In genomic region chr1:94926915-94927404, GRCh38 we compare ENCODE assay signal across 8 cellular contexts. TPM values are rescaled to one million over a fixed set of nuclear protein-coding genes. Genes with fewer than 3 reads are reported as not detected.
A peak's percentile ranks its signal among the peaks of the same experiment; 100 is the strongest.
DNase-seq lines count a peak whose midpoint lies in the region; ATAC-seq and TF ChIP-seq lines count a peak whose summit lies in the region.

Gene CNN3 (minus strand): TSS chr1:94927110. CDS start chr1:94926894, 216 bp downstream.

- TF ChIP-seq CTCF in adrenal gland (IDR thresholded peaks at IDR 0.05) (peak in 2 of 6 experiments; percentile 10 to 19), cardiac muscle cell (IDR thresholded peaks at IDR 0.05; ENCODE audit: low read depth, low read length) (no peak), parathyroid adenoma (IDR thresholded peaks at IDR 0.05) (no peak)

- H3K27me3 ChIP-seq in adrenal gland: no peaks in the 10 kb centered on the region
- no peaks in the 10 kb centered on the region for H3K27me3 ChIP-seq in cardiac muscle cell
- H3K27me3 ChIP-seq in parathyroid adenoma (ENCODE audit: control insufficient read depth, insufficient read depth, low read length): no peaks in the 10 kb centered on the region
- H3K27me3 ChIP-seq in thymus (ENCODE audit: control insufficient read depth, insufficient read depth): peaks cover 38% of the 10 kb centered on the region

- peaks cover 13% of the 10 kb centered on the region for H3K36me3 ChIP-seq in SK-N-MC (ENCODE audit: insufficient read depth, low read length)
- H3K36me3 ChIP-seq in adrenal gland (replicated peaks in 1 of 2): peaks cover 0 to 9% of the 10 kb centered on the region in 2 donors
- no peaks in the 10 kb centered on the region for H3K36me3 ChIP-seq in cardiac muscle cell
- no peaks in the 10 kb centered on the region for H3K36me3 ChIP-seq in parathyroid adenoma (ENCODE audit: control insufficient read depth, insufficient read depth, low read length)
- no peaks in the 10 kb centered on the region for H3K36me3 ChIP-seq in thymus (ENCODE audit: control insufficient read depth, insufficient read depth)

- H3K4me3 ChIP-seq in SK-N-MC (peak within 1 kb of the TSS; percentile 94), adrenal gland (peak within 1 kb of the TSS; percentile 41 to 94 (median 66)), cardiac muscle cell (peak within 1 kb of the TSS; percentile 82), parathyroid adenoma (ENCODE audit: low read depth, low read length) (peak within 1 kb of the TSS; percentile 72), thymus (ENCODE audit: low read length) (peak within 1 kb of the TSS; percentile 52)

- WGBS in adrenal gland, 4 donors: 0 to 3% (median 0%) methylated on average over 10 to 57 of the region's 57 CpGs
- WGBS in thymus: under 1% methylated on average over 57 of the region's 57 CpGs

- intact Hi-C loops in adrenal gland (cut with DNase I): loop anchor here in 1 of 2 donors (5.0 to 10.0 kb wide), 2 partner anchors 72 to 110 kb away; no protein-coding TSS in a partner anchor

- in situ Hi-C loops in KBM-7 (cut with MboI; ENCODE audit: low pct_unique_long_range_greater_than_20kb, low sequenced_read_pairs): no loop called here

- peak within 1 kb of the TSS; percentile 66 for H3K4me2 ChIP-seq in parathyroid adenoma (ENCODE audit: low read length)

- peaks cover 13% of the 10 kb centered on the region for H3K79me2 ChIP-seq in parathyroid adenoma

- DNase-seq in DMS153 treated with DMSO at 0.1 percent for 48 hours (lab: John Stamatoyannopoulos, UW; ENCODE audit: unreplicated experiment) (peak; percentile 75), KBM-7 (peak; percentile 67), SK-N-MC (ENCODE audit: low read depth, low spot score) (no peak), adrenal gland (peak; percentile 93 to 96 (median 95)), cardiac muscle cell (ENCODE audit: low read depth in 1 of 2, low spot score in 1 of 2) (peak; percentile 97)

- H3K27ac ChIP-seq in SK-N-MC (peak within 1 kb of the TSS; percentile 96), adrenal gland (peak within 1 kb of the TSS; percentile 93 to 99 (median 95)), cardiac muscle cell (peak within 1 kb of the TSS; percentile 99), parathyroid adenoma (peak within 1 kb of the TSS; percentile 80), thymus (ENCODE audit: low read depth) (peak within 1 kb of the TSS; percentile 84)

- H3K9ac ChIP-seq in SK-N-MC (ENCODE audit: insufficient read length) (peak within 1 kb of the TSS; percentile 93), parathyroid adenoma (peak within 1 kb of the TSS; percentile 67)

- TF ChIP-seq POLR2A in adrenal gland (IDR thresholded peaks at IDR 0.05): peak; percentile 98 to 100

- peak within 1 kb of the TSS; percentile 89 for H2AFZ ChIP-seq in parathyroid adenoma

- peaks cover 42 to 44% of the 10 kb centered on the region in 2 donors for H3K4me1 ChIP-seq in adrenal gland (replicated peaks in 1 of 2)
- H3K4me1 ChIP-seq in cardiac muscle cell (ENCODE audit: low read depth): peaks cover 35% of the 10 kb centered on the region
- no peaks in the 10 kb centered on the region for H3K4me1 ChIP-seq in parathyroid adenoma
- peaks cover 2% of the 10 kb centered on the region for H3K4me1 ChIP-seq in thymus (ENCODE audit: control insufficient read depth, insufficient read depth, low read length)

- H3K9me3 ChIP-seq in SK-N-MC (ENCODE audit: low read depth, low read length) (no peaks in the 10 kb centered on the region), adrenal gland (replicated peaks in 1 of 3) (no peaks in the 10 kb centered on the region), cardiac muscle cell (ENCODE audit: low read depth) (no peaks in the 10 kb centered on the region), parathyroid adenoma (ENCODE audit: control insufficient read depth, low read length) (no peaks in the 10 kb centered on the region), thymus (ENCODE audit: control insufficient read depth) (no peaks in the 10 kb centered on the region)

- ATAC-seq in GM21737 (IDR thresholded peaks at IDR 0.05; ENCODE audit: unreplicated experiment): peak; percentile 85

RNA-seq across cellular contexts. Expression of gene CNN3, which starts in this region (rescaled TPM):
- total RNA-seq in adrenal gland (100 to 1,000 TPM; 320 to 766 (median 424) TPM), cardiac muscle cell (101 and 108 TPM in 2 replicates)
- polyA plus RNA-seq in adrenal gland (100 to 1,000 TPM in 2 of 3 donors, 10 to 100 TPM in 1; 97.3 to 418 (median 131) TPM), cardiac muscle cell (135 and 156 TPM in 2 replicates), thymus (131 TPM)
